Comparison of ENCODE assay signal across 31 cellular contexts in the genomic region with DNA sequence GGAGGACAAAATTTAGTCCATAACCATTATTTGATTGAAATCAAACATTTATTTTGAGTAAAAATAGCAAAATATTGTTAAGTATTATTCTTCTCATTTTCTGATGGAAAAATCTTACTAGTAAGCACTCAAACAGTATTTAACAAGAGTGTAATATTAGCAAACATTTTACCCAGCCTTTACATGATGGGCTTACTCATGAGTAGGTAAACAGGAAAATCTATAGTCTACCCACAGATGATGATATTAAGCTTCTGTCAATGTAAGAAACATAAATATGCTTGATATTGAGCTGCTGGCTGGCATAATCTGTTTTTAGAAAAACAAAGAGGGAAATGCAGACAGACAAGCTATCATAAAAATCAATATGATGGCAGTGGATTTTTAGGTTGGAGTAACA.
"Had no signal": no experiment of that assay in that cellular context is flagged by ENCODE, and none has a peak within 500 bp of the region (broad histone marks: within the 10 kb centered on the region; RNA-seq: fewer than 3 reads in every experiment).

No MANE protein-coding gene starts in this region.

- ATAC-seq: activated naive CD4-positive, alpha-beta T cell treated with anti-CD3 and anti-CD28 coated beads, Interleukin-2, amount 50 U/mL, for 72 hours; activated naive CD8-positive, alpha-beta T cell treated with anti-CD3 and anti-CD28 coated beads, Interleukin-2, amount 50 U/mL, for 24 hours; activated T-cell treated with anti-CD3 and anti-CD28 coated beads, Interleukin-2, amount 50 U/mL, for 4 hours; activated T-cell treated with anti-CD3 and anti-CD28 coated beads, Interleukin-2, amount 50 U/mL, for 72 hours; activated T-helper 17 cell treated with anti-CD3 and anti-CD28 coated beads, Interleukin-2, amount 50 U/mL, for 72 hours; body of pancreas had no signal

- H3K4me1 ChIP-seq: adrenal gland, ascending aorta, body of pancreas, breast epithelium had no signal

- DNase-seq: activated effector memory CD4-positive, alpha-beta T cell treated with anti-CD3 and anti-CD28 coated beads, Interleukin-2, amount 50 U/mL, for 16 hours; activated effector memory CD4-positive, alpha-beta T cell treated with Interleukin-2 at 50 U/mL for 16 hours; activated gamma-delta T cell; activated gamma-delta T cell treated with Interleukin-2 at 50 U/mL for 16 hours; activated naive CD4-positive, alpha-beta T cell; activated naive CD4-positive, alpha-beta T cell treated with anti-CD3 and anti-CD28 coated beads for 36 hours; activated naive CD4-positive, alpha-beta T cell treated with anti-CD3 and anti-CD28 coated beads, Interleukin-2, amount 10 ng/mL, durations not matched to agents 7 days and 5 days; activated naive CD4-positive, alpha-beta T cell treated with anti-CD3 and anti-CD28 coated beads, Interleukin-2, amount 50 U/mL, for 16 hours; activated naive CD4-positive, alpha-beta T cell treated with Interleukin-2 at 50 U/mL for 16 hours; activated naive CD8-positive, alpha-beta T cell treated with anti-CD3 and anti-CD28 coated beads for 36 hours; activated naive CD8-positive, alpha-beta T cell treated with anti-CD3 and anti-CD28 coated beads, Interleukin-2, amount 10 ng/mL, durations not matched to agents 7 days and 5 days; activated naive CD8-positive, alpha-beta T cell treated with anti-CD3 and anti-CD28 coated beads, Interleukin-2, amount 50 U/mL, for 24 hours; activated T-cell treated with anti-CD3 and anti-CD28 coated beads, Interleukin-2, amount 50 U/mL, for 24 hours; activated T-cell treated with anti-CD3 and anti-CD28 coated beads, Interleukin-2, amount 50 U/mL, for 4 hours; activated T-cell treated with anti-CD3 and anti-CD28 coated beads, Interleukin-2, amount 50 U/mL, for 48 hours; activated T-cell treated with anti-CD3 and anti-CD28 coated beads, Interleukin-2, amount 50 U/mL, for 72 hours; adrenal gland; amniotic stem cell; amygdala; anterior cingulate cortex; aorta; body of pancreas; brain microvascular endothelial cell; caudate nucleus; central memory CD4-positive, alpha-beta T cell; cerebellar nuclear complex had no signal

- H3K27me3 ChIP-seq: adrenal gland, ascending aorta, body of pancreas, brain microvascular endothelial cell, breast epithelium, cardiac muscle cell had no signal

- H3K4me3 ChIP-seq: adrenal gland, ascending aorta, body of pancreas, breast epithelium, cardiac muscle cell had no signal

- H3K27ac ChIP-seq: adrenal gland, ascending aorta, body of pancreas, brain microvascular endothelial cell, breast epithelium, cardiac muscle cell had no signal

- H3K9me3 ChIP-seq: adrenal gland, ascending aorta, body of pancreas, breast epithelium had no signal

- H3K36me3 ChIP-seq: adrenal gland, ascending aorta, brain microvascular endothelial cell, breast epithelium, cardiac muscle cell had no signal
